ENCODE assay signal across 25 cellular contexts in the genomic region with DNA sequence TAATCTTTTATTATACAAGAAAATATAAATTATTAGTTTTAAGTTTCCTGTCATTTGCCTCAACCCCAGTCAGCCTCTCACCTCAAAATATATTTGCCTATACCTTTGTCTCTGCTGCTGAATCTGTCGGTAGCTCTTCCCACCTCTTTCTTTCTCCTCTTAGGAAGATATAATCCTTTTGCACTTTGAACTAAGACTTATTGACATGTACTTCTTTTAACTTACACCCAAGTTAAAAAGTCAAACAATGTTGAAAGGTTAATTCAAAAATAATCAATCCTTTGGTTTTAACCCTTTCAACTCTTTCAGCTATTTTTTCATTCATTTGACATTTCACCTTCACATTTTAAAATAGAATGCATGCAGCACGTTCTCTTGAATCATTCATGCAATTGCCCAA. TPM values are rescaled to one million over a fixed set of nuclear protein-coding genes. Genes with fewer than 3 reads are reported as not detected.
"Had no signal": no experiment of that assay in that cellular context is flagged by ENCODE, and none has a peak within 500 bp of the region (broad histone marks: within the 10 kb centered on the region; RNA-seq: fewer than 3 reads in every experiment).

No MANE protein-coding gene starts in this region.

- ATAC-seq: effector memory CD8-positive, alpha-beta T cell; esophagus mucosa; gastrocnemius medialis; heart right ventricle; left cardiac atrium; left lung; left ventricle myocardium superior; lower lobe of right lung; mucosa of descending colon had no signal

- H3K4me1 ChIP-seq: colonic mucosa had no signal

- H3K9me3 ChIP-seq: colonic mucosa had no signal

- H3K4me3 Mint-ChIP-seq: dendritic cell treated with granulocyte-macrophage colony-stimulating factor and Interleukin-4, amounts not matched to agents 40 ng/mL and 50 ng/mL, for 4 days; effector memory CD8-positive, alpha-beta T cell; mesothelial cell of epicardium had no signal

- H3K27me3 ChIP-seq: colonic mucosa, esophagus squamous epithelium, gastrocnemius medialis, heart right ventricle, left lung had no signal

- H3K36me3 ChIP-seq: colonic mucosa, esophagus squamous epithelium, gastrocnemius medialis, heart right ventricle, left lung, lower lobe of right lung had no signal

- H3K27ac Mint-ChIP-seq: dendritic cell treated with granulocyte-macrophage colony-stimulating factor and Interleukin-4, amounts not matched to agents 40 ng/mL and 50 ng/mL, for 4 days; effector memory CD8-positive, alpha-beta T cell; mesothelial cell of epicardium had no signal

- H3K4me3 ChIP-seq: colonic mucosa, esophagus squamous epithelium, gastrocnemius medialis, heart right ventricle, left lung, lower lobe of right lung, mucosa of descending colon had no signal

- H3K27ac ChIP-seq: colonic mucosa, epithelial cell of prostate, esophagus squamous epithelium, gastrocnemius medialis, left lung had no signal

- DNase-seq: colonic mucosa; cortex of kidney; effector CD8-positive, alpha-beta T cell; effector memory CD8-positive, alpha-beta T cell; erythroblast; esophagus squamous epithelium; foreskin fibroblast; foreskin melanocyte; gastrocnemius medialis; glutamatergic neuron; head of caudate nucleus; heart right ventricle; hippocampal formation; left cardiac atrium; left lung; left ventricle myocardium superior; lower lobe of right lung; mesenchymal stem cell; mucosa of descending colon had no signal

RNA-seq across cellular contexts. Expression of a gene that starts 9.0 kb away (rescaled TPM):
- total RNA-seq: myocyte had no signal
- polyA plus RNA-seq: keratinocyte had no signal
